ENCODE assay signal across 17 cellular contexts in genomic region chr3:71873093-71873611, GRCh38.
A peak's percentile ranks its signal among the peaks of the same experiment; 100 is the strongest.
DNase-seq lines count a peak whose midpoint lies in the region; ATAC-seq and TF ChIP-seq lines count a peak whose summit lies in the region.
"Had no signal": no experiment of that assay in that cellular context is flagged by ENCODE, and none has a peak within 500 bp of the region (broad histone marks: within the 10 kb centered on the region; RNA-seq: fewer than 3 reads in every experiment).

No MANE protein-coding gene starts in this region.

- no peaks in the 10 kb centered on the region for H3K9me3 ChIP-seq in T-helper 17 cell (ENCODE audit: control insufficient read depth, low read length, poor library complexity, severe bottlenecking)
- H3K9me3 ChIP-seq in left lung = no peaks in the 10 kb centered on the region
- H3K9me3 ChIP-seq: ascending aorta, BLaER1 had no signal

- ATAC-seq in T-helper 17 cell (no peak), left lung (peak; percentile 12), HG03378 (IDR thresholded peaks at IDR 0.05; ENCODE audit: unreplicated experiment) (no peak), GM18517 (IDR thresholded peaks at IDR 0.05; ENCODE audit: unreplicated experiment) (no peak)

- H3K4me3 ChIP-seq in left lung = no peak overlapping the region
- H3K4me3 ChIP-seq: ascending aorta, BLaER1, thoracic aorta had no signal

- H3K36me3 Mint-ChIP-seq in activated CD4-positive, alpha-beta T cell treated with anti-CD3 and anti-CD28 coated beads, Interleukin-2, amount 10 ng/mL, durations not matched to agents 24 days and 14 days (ENCODE audit: low read depth) = no peaks in the 10 kb centered on the region
- H3K36me3 Mint-ChIP-seq in T-helper 17 cell (ENCODE audit: low read depth) = no peaks in the 10 kb centered on the region

- intact Hi-C loops in activated CD4-positive, alpha-beta T cell treated with anti-CD3 and anti-CD28 coated beads, Interleukin-2, amount 10 ng/mL, durations not matched to agents 24 days and 14 days (cut with micrococcal nuclease) = loop anchor here (5.0 to 10.0 kb wide), 6 partner anchors 112 to 1212 kb away; no protein-coding TSS in a partner anchor
- intact Hi-C loops in left lung (cut with DNase I) = loop anchor here in 1 of 2 donors (5.0 kb wide), 1 partner anchor 949 kb away; no protein-coding TSS in a partner anchor

- peaks cover 28% of the 10 kb centered on the region for H3K4me1 Mint-ChIP-seq in activated CD4-positive, alpha-beta T cell treated with anti-CD3 and anti-CD28 coated beads, Interleukin-2, amount 10 ng/mL, durations not matched to agents 24 days and 14 days
- peaks cover 19% of the 10 kb centered on the region for H3K4me1 Mint-ChIP-seq in T-helper 17 cell

- no peaks in the 10 kb centered on the region for H3K9me3 Mint-ChIP-seq in activated CD4-positive, alpha-beta T cell treated with anti-CD3 and anti-CD28 coated beads, Interleukin-2, amount 10 ng/mL, durations not matched to agents 24 days and 14 days

- H3K4me1 ChIP-seq in left lung = peaks cover 0 to 16% of the 10 kb centered on the region in 2 donors
- H3K4me1 ChIP-seq: ascending aorta had no signal

- peaks cover 23% of the 10 kb centered on the region for H3K27me3 Mint-ChIP-seq in activated CD4-positive, alpha-beta T cell treated with anti-CD3 and anti-CD28 coated beads, Interleukin-2, amount 10 ng/mL, durations not matched to agents 24 days and 14 days
- peaks cover 2% of the 10 kb centered on the region for H3K27me3 Mint-ChIP-seq in T-helper 17 cell

- no peak overlapping the region for H3K4me3 Mint-ChIP-seq in activated CD4-positive, alpha-beta T cell treated with anti-CD3 and anti-CD28 coated beads, Interleukin-2, amount 10 ng/mL, durations not matched to agents 24 days and 14 days
- no peak overlapping the region for H3K4me3 Mint-ChIP-seq in T-helper 17 cell
- H3K4me3 Mint-ChIP-seq: nephron progenitor cell had no signal

- no peak for TF ChIP-seq CTCF in left lung (IDR thresholded peaks at IDR 0.05)

- no peak for DNase-seq in activated CD4-positive, alpha-beta T cell treated with anti-CD3 and anti-CD28 coated beads, Interleukin-2, amount 10 ng/mL, durations not matched to agents 24 days and 14 days
- no peak for DNase-seq in activated CD4-positive, alpha-beta T cell treated with anti-CD3 and anti-CD28 coated beads for 4 hours
- DNase-seq in ELR (ENCODE audit: low read depth) (peak; percentile 4), T-helper 17 cell (no peak), left lung (no peak), NCI-H345 (lab: John Stamatoyannopoulos, UW) (no peak)
- DNase-seq: DMS 273 treated with DMSO at 0.1 percent for 48 hours; kidney glomerular epithelial cell; NCI-H2227 treated with DMSO at 0.1 percent for 48 hours; nephron progenitor cell; NK-92 treated with Interleukin-12 subunit alpha and Interleukin-12 subunit beta, amount 100 ng/mL, for 24 hours had no signal

- H3K36me3 ChIP-seq in left lung = no peaks in the 10 kb centered on the region
- H3K36me3 ChIP-seq: ascending aorta, BLaER1, thoracic aorta had no signal

- H3K27ac Mint-ChIP-seq in activated CD4-positive, alpha-beta T cell treated with anti-CD3 and anti-CD28 coated beads, Interleukin-2, amount 10 ng/mL, durations not matched to agents 24 days and 14 days = peak overlapping the region; percentile 12
- peak overlapping the region; percentile 69 for H3K27ac Mint-ChIP-seq in T-helper 17 cell
- H3K27ac Mint-ChIP-seq: nephron progenitor cell had no signal

- no peaks in the 10 kb centered on the region for H3K27me3 ChIP-seq in left lung
- H3K27me3 ChIP-seq: ascending aorta, BLaER1 had no signal

- no peak overlapping the region for H3K27ac ChIP-seq in left lung
- H3K27ac ChIP-seq: ascending aorta, BLaER1, RWPE1, thoracic aorta had no signal
